Comparison of ENCODE assay signal across 1 cellular context in genomic region chr1:171758011-171758410, GRCh38.
TF ChIP-seq lines count a peak whose summit lies in the region.

No MANE protein-coding gene starts in this region.

TF ChIP-seq in K562, 482 proteins besides CTCF, POLR2A, EP300 and RAD21:
- TF ChIP-seq ZNF124 (CRISPR knock-in tag; IDR thresholded peaks at IDR 0.05) = no peak
- TF ChIP-seq ZNF280B (CRISPR knock-in tag; IDR thresholded peaks at IDR 0.05) = no peak
- no peak for TF ChIP-seq SFPQ (IDR thresholded peaks at IDR 0.05; ENCODE audit: low read depth, low read length)
- TF ChIP-seq NCOA2 (IDR thresholded peaks at IDR 0.05; ENCODE audit: partially characterized antibody in 2 of 2) = peak in 1 of 2 experiments; percentile 24
- no peak for TF ChIP-seq HEY1 (CRISPR knock-in tag; IDR thresholded peaks at IDR 0.05; ENCODE audit: borderline replicate concordance)
- TF ChIP-seq ZNF217 (CRISPR knock-in tag; IDR thresholded peaks at IDR 0.05) = no peak
- TF ChIP-seq LARP7 (IDR thresholded peaks at IDR 0.05) = no peak
